ENCODE assay signal across 1 cellular context in the genomic region with DNA sequence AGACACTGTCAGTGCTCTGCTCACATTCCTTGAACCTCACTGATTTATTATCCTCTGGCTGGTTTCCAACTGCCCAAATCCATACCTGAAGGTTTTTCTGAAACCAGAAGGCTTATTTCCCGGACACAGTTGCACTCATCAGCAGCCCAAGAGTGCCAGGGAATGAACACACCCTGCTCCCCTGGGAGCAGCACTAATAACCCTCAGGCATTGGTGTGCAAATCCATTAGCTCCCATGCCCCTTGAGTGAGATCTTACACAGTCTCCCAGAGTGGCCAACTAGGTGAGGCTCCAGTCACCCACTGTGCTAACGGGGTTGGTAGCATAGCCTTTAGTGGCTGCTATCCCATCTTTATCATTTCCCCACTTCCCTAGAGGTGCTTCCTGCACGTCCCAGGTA.
TF ChIP-seq lines count a peak whose summit lies in the region.

No MANE protein-coding gene starts in this region.

TF ChIP-seq in GM23338, 12 proteins besides CTCF, POLR2A, EP300 and RAD21 (continued from another document):
- TF ChIP-seq, protein P1, sequence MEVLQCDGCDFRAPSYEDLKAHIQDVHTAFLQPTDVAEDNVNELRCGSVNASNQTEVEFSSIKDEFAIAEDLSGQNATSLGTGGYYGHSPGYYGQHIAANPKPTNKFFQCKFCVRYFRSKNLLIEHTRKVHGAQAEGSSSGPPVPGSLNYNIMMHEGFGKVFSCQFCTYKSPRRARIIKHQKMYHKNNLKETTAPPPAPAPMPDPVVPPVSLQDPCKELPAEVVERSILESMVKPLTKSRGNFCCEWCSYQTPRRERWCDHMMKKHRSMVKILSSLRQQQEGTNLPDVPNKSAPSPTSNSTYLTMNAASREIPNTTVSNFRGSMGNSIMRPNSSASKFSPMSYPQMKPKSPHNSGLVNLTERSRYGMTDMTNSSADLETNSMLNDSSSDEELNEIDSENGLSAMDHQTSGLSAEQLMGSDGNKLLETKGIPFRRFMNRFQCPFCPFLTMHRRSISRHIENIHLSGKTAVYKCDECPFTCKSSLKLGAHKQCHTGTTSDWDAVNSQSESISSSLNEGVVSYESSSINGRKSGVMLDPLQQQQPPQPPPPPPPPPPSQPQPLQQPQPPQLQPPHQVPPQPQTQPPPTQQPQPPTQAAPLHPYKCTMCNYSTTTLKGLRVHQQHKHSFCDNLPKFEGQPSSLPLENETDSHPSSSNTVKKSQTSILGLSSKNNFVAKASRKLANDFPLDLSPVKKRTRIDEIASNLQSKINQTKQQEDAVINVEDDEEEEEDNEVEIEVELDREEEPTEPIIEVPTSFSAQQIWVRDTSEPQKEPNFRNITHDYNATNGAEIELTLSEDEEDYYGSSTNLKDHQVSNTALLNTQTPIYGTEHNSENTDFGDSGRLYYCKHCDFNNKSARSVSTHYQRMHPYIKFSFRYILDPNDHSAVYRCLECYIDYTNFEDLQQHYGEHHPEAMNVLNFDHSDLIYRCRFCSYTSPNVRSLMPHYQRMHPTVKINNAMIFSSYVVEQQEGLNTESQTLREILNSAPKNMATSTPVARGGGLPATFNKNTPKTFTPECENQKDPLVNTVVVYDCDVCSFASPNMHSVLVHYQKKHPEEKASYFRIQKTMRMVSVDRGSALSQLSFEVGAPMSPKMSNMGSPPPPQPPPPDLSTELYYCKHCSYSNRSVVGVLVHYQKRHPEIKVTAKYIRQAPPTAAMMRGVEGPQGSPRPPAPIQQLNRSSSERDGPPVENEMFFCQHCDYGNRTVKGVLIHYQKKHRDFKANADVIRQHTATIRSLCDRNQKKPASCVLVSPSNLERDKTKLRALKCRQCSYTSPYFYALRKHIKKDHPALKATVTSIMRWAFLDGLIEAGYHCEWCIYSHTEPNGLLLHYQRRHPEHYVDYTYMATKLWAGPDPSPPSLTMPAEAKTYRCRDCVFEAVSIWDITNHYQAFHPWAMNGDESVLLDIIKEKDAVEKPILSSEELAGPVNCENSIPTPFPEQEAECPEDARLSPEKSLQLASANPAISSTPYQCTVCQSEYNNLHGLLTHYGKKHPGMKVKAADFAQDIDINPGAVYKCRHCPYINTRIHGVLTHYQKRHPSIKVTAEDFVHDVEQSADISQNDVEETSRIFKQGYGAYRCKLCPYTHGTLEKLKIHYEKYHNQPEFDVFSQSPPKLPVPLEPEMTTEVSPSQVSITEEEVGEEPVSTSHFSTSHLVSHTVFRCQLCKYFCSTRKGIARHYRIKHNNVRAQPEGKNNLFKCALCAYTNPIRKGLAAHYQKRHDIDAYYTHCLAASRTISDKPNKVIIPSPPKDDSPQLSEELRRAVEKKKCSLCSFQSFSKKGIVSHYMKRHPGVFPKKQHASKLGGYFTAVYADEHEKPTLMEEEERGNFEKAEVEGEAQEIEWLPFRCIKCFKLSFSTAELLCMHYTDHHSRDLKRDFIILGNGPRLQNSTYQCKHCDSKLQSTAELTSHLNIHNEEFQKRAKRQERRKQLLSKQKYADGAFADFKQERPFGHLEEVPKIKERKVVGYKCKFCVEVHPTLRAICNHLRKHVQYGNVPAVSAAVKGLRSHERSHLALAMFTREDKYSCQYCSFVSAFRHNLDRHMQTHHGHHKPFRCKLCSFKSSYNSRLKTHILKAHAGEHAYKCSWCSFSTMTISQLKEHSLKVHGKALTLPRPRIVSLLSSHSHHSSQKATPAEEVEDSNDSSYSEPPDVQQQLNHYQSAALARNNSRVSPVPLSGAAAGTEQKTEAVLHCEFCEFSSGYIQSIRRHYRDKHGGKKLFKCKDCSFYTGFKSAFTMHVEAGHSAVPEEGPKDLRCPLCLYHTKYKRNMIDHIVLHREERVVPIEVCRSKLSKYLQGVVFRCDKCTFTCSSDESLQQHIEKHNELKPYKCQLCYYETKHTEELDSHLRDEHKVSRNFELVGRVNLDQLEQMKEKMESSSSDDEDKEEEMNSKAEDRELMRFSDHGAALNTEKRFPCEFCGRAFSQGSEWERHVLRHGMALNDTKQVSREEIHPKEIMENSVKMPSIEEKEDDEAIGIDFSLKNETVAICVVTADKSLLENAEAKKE (CRISPR knock-in tag; IDR thresholded peaks at IDR 0.05) = no peak
- TF ChIP-seq CREB1 (CRISPR knock-in tag; IDR thresholded peaks at IDR 0.05; ENCODE audit: low read depth) (no peak), NANOG (IDR thresholded peaks at IDR 0.05; ENCODE audit: borderline replicate concordance) (no peak)
